13 cellular contexts compared by ENCODE assay signal in the genomic region with DNA sequence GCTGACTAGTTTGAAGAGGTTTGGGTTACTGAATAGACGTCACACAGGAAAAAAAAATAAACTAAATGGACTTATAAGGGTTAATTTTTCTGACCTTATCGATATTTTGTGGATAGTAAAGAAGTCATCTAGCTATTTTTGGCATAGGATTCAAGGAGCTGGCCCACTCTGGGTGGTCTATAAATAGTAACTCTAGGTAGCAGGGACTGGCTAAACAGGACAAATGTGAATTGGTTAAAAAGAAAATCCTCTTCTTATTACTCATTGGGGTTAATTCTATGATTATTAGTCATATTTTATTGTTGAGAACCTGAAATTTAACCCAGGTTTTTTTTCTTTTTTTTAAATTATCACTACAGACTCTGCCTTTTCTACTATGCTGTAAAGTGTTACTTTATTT.
"Had no signal": no experiment of that assay in that cellular context is flagged by ENCODE, and none has a peak within 500 bp of the region (broad histone marks: within the 10 kb centered on the region; RNA-seq: fewer than 3 reads in every experiment).

No MANE protein-coding gene starts in this region.

- H3K27me3 ChIP-seq: gastroesophageal sphincter, tibial artery had no signal

- H3K36me3 ChIP-seq: gastroesophageal sphincter had no signal

- H3K4me1 ChIP-seq: lower lobe of right lung, tibial artery had no signal

- H3K27ac ChIP-seq: gastroesophageal sphincter, lower lobe of right lung, tibial artery had no signal

- H3K9me3 ChIP-seq: gastroesophageal sphincter, lower lobe of right lung, tibial artery had no signal

- DNase-seq: activated B cell treated with CpG ODN at 0.5 μM for 24 hours; activated CD4-positive, alpha-beta T cell treated with anti-CD3 and anti-CD28 coated beads, Interleukin-2, amount 10 ng/mL, durations not matched to agents 24 days and 14 days; activated CD8-positive, alpha-beta memory T cell treated with anti-CD3 and anti-CD28 coated beads for 24 hours; activated naive CD4-positive, alpha-beta T cell treated with anti-CD3 and anti-CD28 coated beads for 36 hours; cortex of kidney; effector CD8-positive, alpha-beta T cell; kidney glomerular epithelial cell; lower lobe of right lung; naive thymus-derived CD4-positive, alpha-beta T cell; tibial artery had no signal

- ATAC-seq: activated T-helper 17 cell treated with anti-CD3 and anti-CD28 coated beads, Interleukin-2, amount 50 U/mL, for 72 hours; gastroesophageal sphincter; lower lobe of right lung; naive thymus-derived CD4-positive, alpha-beta T cell; stimulated activated effector memory CD8-positive, alpha-beta T cell treated with anti-CD3 and anti-CD28 coated beads, Interleukin-12 subunit alpha, Interleukin-12 subunit beta, amount 100 ng/mL, for 72 hours had no signal

- H3K4me3 ChIP-seq: gastroesophageal sphincter, lower lobe of right lung, tibial artery had no signal
